8 cellular contexts compared by ENCODE assay signal in the genomic region with DNA sequence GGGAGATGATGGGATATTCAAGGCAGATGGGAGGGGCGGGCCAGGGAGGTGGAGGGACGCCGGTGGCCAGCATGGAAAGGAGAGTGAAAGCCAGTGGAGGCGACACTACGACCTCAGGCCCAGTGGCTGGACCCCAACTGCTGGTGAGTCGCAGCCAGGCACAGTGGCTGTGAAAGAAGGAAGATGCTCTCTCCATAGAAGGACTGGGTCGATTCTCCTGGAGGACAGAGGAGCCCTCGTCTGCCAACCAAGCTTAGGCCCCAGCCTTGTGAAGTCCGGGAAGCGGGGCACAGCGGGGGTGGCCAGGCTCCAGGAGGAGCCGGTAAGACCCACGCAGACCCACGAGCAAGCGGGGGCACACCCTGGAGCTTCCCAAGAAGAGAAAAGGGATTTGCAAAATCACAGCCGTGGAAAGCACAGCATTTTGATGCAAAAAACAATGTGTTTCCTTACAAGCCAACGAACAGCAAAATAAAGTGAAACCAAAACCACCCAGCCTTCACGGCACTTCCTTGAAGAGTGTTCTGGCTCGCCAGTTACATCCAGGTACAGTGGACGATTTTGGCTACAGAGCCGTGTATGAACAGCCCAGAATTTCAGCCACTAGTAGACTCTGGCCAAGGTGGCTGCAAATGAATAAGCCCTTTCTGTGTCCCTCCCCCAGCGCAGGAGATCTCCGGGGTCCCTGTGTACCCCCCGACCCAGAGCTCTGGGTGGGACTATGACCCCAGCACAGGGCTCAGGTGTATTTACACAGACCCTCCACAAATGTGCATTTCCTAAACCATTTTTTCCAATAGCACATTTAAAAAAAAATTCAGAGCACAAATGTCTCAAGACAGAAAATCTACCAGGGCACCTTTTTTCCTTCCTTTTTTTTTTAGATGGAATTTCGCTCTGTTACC.
A peak's percentile ranks its signal among the peaks of the same experiment; 100 is the strongest.
DNase-seq lines count a peak whose midpoint lies in the region; ATAC-seq, FAIRE-seq and TF ChIP-seq lines count a peak whose summit lies in the region.

No MANE protein-coding gene starts in this region.

- H3K18ac ChIP-seq in mesendoderm (ENCODE audit: low read length): no peak overlapping the region

- peak; percentile 91 for FAIRE-seq in GM18507 (lab: Jason Lieb, UNC)

- peak overlapping the region; percentile 45 for H3K4me3 ChIP-seq in epithelial cell of proximal tubule (ENCODE audit: low read depth, low read length)
- H3K4me3 ChIP-seq in mesendoderm (ENCODE audit: low read length): no peak overlapping the region

- H2BK120ac ChIP-seq in mesendoderm (ENCODE audit: low read depth, low read length): no peak overlapping the region

- no peak overlapping the region for H2BK15ac ChIP-seq in mesendoderm (replicated peaks; ENCODE audit: low read depth)

- H3K9me3 Mint-ChIP-seq in activated B cell treated with CpG ODN at 0.5 μM for 24 hours: no peaks in the 10 kb centered on the region

- H3K27ac Mint-ChIP-seq in activated B cell treated with CpG ODN at 0.5 μM for 24 hours: peak overlapping the region; percentile 98

- TF ChIP-seq CTCF in activated B cell treated with CpG ODN at 0.5 μM for 24 hours (IDR thresholded peaks at IDR 0.05): no peak
- TF ChIP-seq CTCF in epithelial cell of proximal tubule (conservative IDR thresholded peaks at IDR 0.05; ENCODE audit: low read depth, low read length): no peak

- peaks cover 40% of the 10 kb centered on the region for H3K4me1 Mint-ChIP-seq in activated B cell treated with CpG ODN at 0.5 μM for 24 hours

- POLR2A ChIA-PET in activated B cell treated with CpG ODN at 0.5 μM for 24 hours (lab: Charles Lee): interaction anchor here (1.0 to 1.5 kb wide), 2 partner anchors 43 to 96 kb away, joined by 3 read pairs; partner anchors contain the start of gene TRMU

- H3K36me3 Mint-ChIP-seq in activated B cell treated with CpG ODN at 0.5 μM for 24 hours (ENCODE audit: low read depth): peaks cover 9% of the 10 kb centered on the region

- H3K27me3 ChIP-seq in mesendoderm (ENCODE audit: insufficient read depth, low read length, poor library complexity): no peaks in the 10 kb centered on the region

- no peaks in the 10 kb centered on the region for H3K27me3 Mint-ChIP-seq in activated B cell treated with CpG ODN at 0.5 μM for 24 hours

- H3K4ac ChIP-seq in mesendoderm (ENCODE audit: low read depth, low read length): no peak overlapping the region

- no peaks in the 10 kb centered on the region for H3K36me3 ChIP-seq in mesendoderm (ENCODE audit: control insufficient read depth, insufficient read depth, low read length)

- no peak overlapping the region for H4K8ac ChIP-seq in mesendoderm (ENCODE audit: low read depth, low read length)

- WGBS in mesendoderm (ENCODE audit: extremely low coverage, insufficient coverage, low lambda C conversion rate): no CpG with 5 or more reads among the region's 25 CpGs

- ATAC-seq in activated B cell treated with CpG ODN at 0.5 μM for 24 hours (ENCODE audit: low read depth) (peak; percentile 62), GM21528 (IDR thresholded peaks at IDR 0.05; ENCODE audit: low FRiP score, unreplicated experiment) (no peak)

- no peak overlapping the region for H3K27ac ChIP-seq in mesendoderm (ENCODE audit: low read depth, low read length)

- H3K4me3 Mint-ChIP-seq in activated B cell treated with CpG ODN at 0.5 μM for 24 hours: peak overlapping the region; percentile 94

- DNase-seq in GM18507 (ENCODE audit: extremely low spot score, insufficient read length, low read depth) (peak; percentile 32), activated B cell treated with CpG ODN at 0.5 μM for 24 hours (peak; percentile 34), epithelial cell of proximal tubule (ENCODE audit: low read depth) (no peak), SW480 (ENCODE audit: low spot score) (no peak), glomerular visceral epithelial cell (ENCODE audit: extremely low spot score) (no peak), mesendoderm (no peak)
- DNase-seq in stimulated activated CD4-positive, alpha-beta T cell treated with anti-CD3 and anti-CD28 coated beads, Interleukin-2, amount 100 ng/mL, for 24 hours: peak; percentile 15 to 30

- CTCF ChIA-PET in activated B cell treated with CpG ODN at 0.5 μM for 24 hours (lab: Charles Lee): interaction anchor here (1.5 kb wide), 1 partner anchor 65 kb away, joined by 3 read pairs; no protein-coding TSS in a partner anchor

- no peak overlapping the region for H3K56ac ChIP-seq in mesendoderm (ENCODE audit: low read length)

- no peak overlapping the region for H3K9ac ChIP-seq in mesendoderm (ENCODE audit: low read length)

- H3K4me1 ChIP-seq in mesendoderm (ENCODE audit: control insufficient read depth, low read depth, low read length): no peaks in the 10 kb centered on the region

- H3K4me2 ChIP-seq in mesendoderm (ENCODE audit: low read length): no peak overlapping the region

- H4K5ac ChIP-seq in mesendoderm (ENCODE audit: low read length): no peak overlapping the region

- no peak overlapping the region for H3K23ac ChIP-seq in mesendoderm (ENCODE audit: low read length)

- no peaks in the 10 kb centered on the region for H3K79me1 ChIP-seq in mesendoderm (ENCODE audit: low read length)

- no peaks in the 10 kb centered on the region for H3K79me2 ChIP-seq in mesendoderm (ENCODE audit: control insufficient read depth, insufficient read depth, low read length)

- intact Hi-C loops in activated B cell treated with CpG ODN at 0.5 μM for 24 hours (cut with micrococcal nuclease): loop anchor here (1.0 to 5.0 kb wide), 2 partner anchors 45 to 108 kb away; no protein-coding TSS in a partner anchor

- no peak overlapping the region for H2AK5ac ChIP-seq in mesendoderm (ENCODE audit: low read length)

- H2BK5ac ChIP-seq in mesendoderm (ENCODE audit: low read length): no peak overlapping the region

Comparison
In these comparisons a context has a peak if more than half of its experiments do, and no peak if none do; other contexts are left out.
1. DNase-seq: peak in GM18507 (single experiment), activated B cell treated with CpG ODN at 0.5 μM for 24 hours (single experiment) and stimulated activated CD4-positive, alpha-beta T cell treated with anti-CD3 and anti-CD28 coated beads, Interleukin-2, amount 100 ng/mL, for 24 hours (2 of 2); none in epithelial cell of proximal tubule (single experiment), SW480 (single experiment), glomerular visceral epithelial cell (single experiment) and mesendoderm (single experiment).